ENCODE assay signal across 13 cellular contexts in genomic region chr20:43682446-43682845, GRCh38. TPM values are rescaled to one million over a fixed set of nuclear protein-coding genes. Genes with fewer than 3 reads are reported as not detected.
A peak's percentile ranks its signal among the peaks of the same experiment; 100 is the strongest.
DNase-seq lines count a peak whose midpoint lies in the region; ATAC-seq and TF ChIP-seq lines count a peak whose summit lies in the region.
"Had no signal": no experiment of that assay in that cellular context is flagged by ENCODE, and none has a peak within 500 bp of the region (broad histone marks: within the 10 kb centered on the region; RNA-seq: fewer than 3 reads in every experiment).

No MANE protein-coding gene starts in this region.

- H3K4me1 Mint-ChIP-seq in T-helper 17 cell, result peaks cover 3% of the 10 kb centered on the region

- intact Hi-C loops in heart left ventricle (cut with DNase I), result no loop called here

- ATAC-seq in GM18502 (IDR thresholded peaks at IDR 0.05; ENCODE audit: poor library complexity, unreplicated experiment) (peak; percentile 41), GM21529 (IDR thresholded peaks at IDR 0.05; ENCODE audit: unreplicated experiment) (peak; percentile 30), HG03103 (IDR thresholded peaks at IDR 0.05; ENCODE audit: low read depth, unreplicated experiment) (peak; percentile 27), T-helper 17 cell (no peak), heart left ventricle (no peak)

- no peak overlapping the region for H3K27ac ChIP-seq in heart left ventricle

- H3K36me3 Mint-ChIP-seq in T-helper 17 cell (ENCODE audit: low read depth), result no peaks in the 10 kb centered on the region

- H3K9me3 ChIP-seq in T-helper 17 cell (ENCODE audit: control insufficient read depth, low read length, poor library complexity, severe bottlenecking) (no peaks in the 10 kb centered on the region), heart left ventricle (no peaks in the 10 kb centered on the region)
- H3K9me3 ChIP-seq: tibial nerve had no signal

- no peaks in the 10 kb centered on the region for H3K27me3 ChIP-seq in heart left ventricle
- H3K27me3 ChIP-seq: tibial nerve had no signal

- no peak for DNase-seq in T-helper 17 cell
- DNase-seq in occipital lobe (lab: John Stamatoyannopoulos, UW), result no peak
- DNase-seq in cerebellar cortex (ENCODE audit: low spot score), result no peak
- no peak for DNase-seq in heart left ventricle
- DNase-seq in NCI-H146 treated with DMSO at 0.1 percent for 48 hours (lab: John Stamatoyannopoulos, UW; ENCODE audit: unreplicated experiment), result no peak
- DNase-seq: activated CD4-positive, alpha-beta T cell treated with anti-CD3 and anti-CD28 coated beads, Interleukin-2, amount 50 U/mL, for 4 hours; effector CD8-positive, alpha-beta T cell; mesendoderm had no signal

- H3K36me3 ChIP-seq in heart left ventricle, result no peaks in the 10 kb centered on the region
- H3K36me3 ChIP-seq: tibial nerve had no signal

- no peaks in the 10 kb centered on the region for H3K27me3 Mint-ChIP-seq in T-helper 17 cell

- H3K27ac Mint-ChIP-seq in T-helper 17 cell, result no peak overlapping the region

- WGBS in heart left ventricle, 4 donors, result 95 to 99% (median 96%) methylated on average over 9 of the region's 9 CpGs

- peak overlapping the region; percentile 25 for H3K4me3 Mint-ChIP-seq in T-helper 17 cell

- no peak overlapping the region for H3K4me3 ChIP-seq in heart left ventricle
- H3K4me3 ChIP-seq: tibial nerve had no signal

- no peak for TF ChIP-seq POLR2A in heart left ventricle (IDR thresholded peaks at IDR 0.05)

- H3K4me1 ChIP-seq in heart left ventricle, result peaks cover 0 to 4% (median 0%) of the 10 kb centered on the region in 12 donors
- H3K4me1 ChIP-seq: tibial nerve had no signal

- no peak for TF ChIP-seq CTCF in heart left ventricle (IDR thresholded peaks at IDR 0.05)

RNA-seq across cellular contexts. Expression of gene MYBL2, which starts 15.5 kb away (rescaled TPM):
- 1 to 10 TPM in 1 of 2 donors, under 1 TPM in 1; 0.44 to 1.6 TPM for total RNA-seq in T-helper 17 cell
- total RNA-seq in occipital lobe, result 0.47 TPM
- total RNA-seq in heart left ventricle, result 1 to 10 TPM in 1 of 9 donors, under 1 TPM in 6, not detected in 2; 0.07 to 7.9 (median 0.17) TPM
- polyA plus RNA-seq in heart left ventricle, result under 1 TPM; 0.08 to 0.24 TPM
- total RNA-seq: tibial nerve had no signal

RNA-seq across cellular contexts. Expression of gene GTSF1L, which starts 44.4 kb away (rescaled TPM):
- total RNA-seq in T-helper 17 cell (not detected), occipital lobe (not detected), heart left ventricle (not detected)
- not detected for polyA plus RNA-seq in heart left ventricle
- total RNA-seq: tibial nerve had no signal
- polyA plus RNA-seq: adipose tissue had no signal

Comparison
In these comparisons a context has a peak if more than half of its experiments do, and no peak if none do; other contexts are left out.
1. ATAC-seq: peak in GM18502 (single experiment), GM21529 (single experiment) and HG03103 (single experiment); none in T-helper 17 cell (single experiment) and heart left ventricle (0 of 4).